2 cellular contexts compared by ENCODE assay signal in genomic region chr3:191352014-191352413, GRCh38.
TF ChIP-seq lines count a peak whose summit lies in the region.

No MANE protein-coding gene starts in this region.

TF ChIP-seq in A549, 52 proteins besides CTCF, POLR2A, EP300 and RAD21 (continued from another document):
- no peak for TF ChIP-seq REST (IDR thresholded peaks at IDR 0.05)
- TF ChIP-seq FOSL2 (IDR thresholded peaks at IDR 0.05): no peak
- peak; percentile 32; the same call in 1 of the 2 replicates for TF ChIP-seq FOSL2 (CRISPR knock-in tag; IDR thresholded peaks at IDR 0.05)
- no peak for TF ChIP-seq ZSCAN20 (CRISPR knock-in tag; IDR thresholded peaks at IDR 0.05)

TF ChIP-seq in HCT116, 20 proteins besides CTCF, POLR2A, EP300 and RAD21:
- TF ChIP-seq REST (IDR thresholded peaks at IDR 0.05; ENCODE audit: low read depth) (no peak), JUND (IDR thresholded peaks at IDR 0.05) (peak; percentile 36; the same call in 1 of the 2 replicates), FOSL1 (IDR thresholded peaks at IDR 0.05; ENCODE audit: low read depth) (peak; percentile 28; the same call in 1 of the 2 replicates)
